ENCODE assay signal across 12 cellular contexts in genomic region chr1:51578383-51579109, GRCh38. TPM values are rescaled to one million over a fixed set of nuclear protein-coding genes. Genes with fewer than 3 reads are reported as not detected.
A peak's percentile ranks its signal among the peaks of the same experiment; 100 is the strongest.
DNase-seq lines count a peak whose midpoint lies in the region; ATAC-seq and TF ChIP-seq lines count a peak whose summit lies in the region.
"Had no signal": no experiment of that assay in that cellular context is flagged by ENCODE, and none has a peak within 500 bp of the region (broad histone marks: within the 10 kb centered on the region; RNA-seq: fewer than 3 reads in every experiment).

No MANE protein-coding gene starts in this region.

- DNase-seq in left lobe of liver (ENCODE audit: low spot score) (no peak), hepatocyte (ENCODE audit: low spot score) (no peak), superior temporal gyrus (ENCODE audit: extremely low spot score) (no peak), HT-29 (ENCODE audit: low spot score) (no peak), NCI-H2029 treated with DMSO at 0.1 percent for 48 hours (lab: John Stamatoyannopoulos, UW) (no peak)
- DNase-seq: activated CD4-positive, alpha-beta memory T cell treated with anti-CD3 and anti-CD28 coated beads, Interleukin-2, amount 10 ng/mL, durations not matched to agents 7 days and 5 days; heart right ventricle; occipital lobe had no signal

- 39% methylated on average over 3 of the region's 3 CpGs for WGBS in hepatocyte (ENCODE audit: low lambda C conversion rate, missing lambda C conversion rate)

- no peak overlapping the region for H3K4me3 ChIP-seq in hepatocyte
- H3K4me3 ChIP-seq: breast epithelium, heart right ventricle had no signal

- no peak overlapping the region for H3K27ac ChIP-seq in hepatocyte
- H3K27ac ChIP-seq: breast epithelium had no signal

- H3K9me2 ChIP-seq in hepatocyte (replicated peaks; ENCODE audit: insufficient read depth): no peaks in the 10 kb centered on the region

- no peaks in the 10 kb centered on the region for H3K4me1 ChIP-seq in hepatocyte (ENCODE audit: insufficient read depth)
- H3K4me1 ChIP-seq: breast epithelium had no signal

- H3K27me3 ChIP-seq in hepatocyte: no peaks in the 10 kb centered on the region
- H3K27me3 ChIP-seq: breast epithelium, heart right ventricle had no signal

- no peak overlapping the region for H3K4me2 ChIP-seq in hepatocyte

- no peak overlapping the region for H2AFZ ChIP-seq in hepatocyte

- H4K20me1 ChIP-seq in hepatocyte (ENCODE audit: insufficient read depth, poor library complexity, severe bottlenecking): no peaks in the 10 kb centered on the region

- no peaks in the 10 kb centered on the region for H3K36me3 ChIP-seq in hepatocyte (replicated peaks; ENCODE audit: insufficient read depth, low read depth)
- H3K36me3 ChIP-seq: breast epithelium, heart right ventricle had no signal

- no peak for TF ChIP-seq CTCF in hepatocyte (IDR thresholded peaks at IDR 0.05; ENCODE audit: poor library complexity)

- H3K79me2 ChIP-seq in hepatocyte: no peaks in the 10 kb centered on the region

- peak; percentile 82 for ATAC-seq in GM18867 (IDR thresholded peaks at IDR 0.05; ENCODE audit: unreplicated experiment)
- peak; percentile 72 for ATAC-seq in GM21786 (IDR thresholded peaks at IDR 0.05; ENCODE audit: unreplicated experiment)
- peak; percentile 72 for ATAC-seq in HG03565 (IDR thresholded peaks at IDR 0.05; ENCODE audit: unreplicated experiment)
- ATAC-seq in left lobe of liver: peak; percentile 31

- no peaks in the 10 kb centered on the region for H3K9me3 ChIP-seq in hepatocyte (ENCODE audit: low read depth)
- H3K9me3 ChIP-seq: breast epithelium, heart right ventricle had no signal

RNA-seq across cellular contexts. Expression of gene OSBPL9, which starts 38.3 kb away (rescaled TPM):
- total RNA-seq in left lobe of liver: 61.1 TPM
- total RNA-seq in hepatocyte: 107 and 288 TPM in 2 replicates
- polyA plus RNA-seq in hepatocyte: 59.5 and 71.0 TPM in 2 replicates
- total RNA-seq in HT-29 (2014; rRNA removed; shearing (Covaris generic)): 37.0 and 43.2 TPM in 2 replicates

RNA-seq across cellular contexts. Expression of gene EPS15, which starts 59.5 kb away (rescaled TPM):
- total RNA-seq in left lobe of liver (26.1 TPM), hepatocyte (38.6 and 46.0 TPM in 2 replicates)
- 14.9 and 15.6 TPM in 2 replicates for polyA plus RNA-seq in hepatocyte
- 7.6 and 9.4 TPM in 2 replicates for total RNA-seq in HT-29 (2014; rRNA removed; shearing (Covaris generic))

Comparison
In these comparisons a context has a peak if more than half of its experiments do, and no peak if none do; other contexts are left out.
1. ATAC-seq: peak in every context shown above with its lines; median percentile 82 in GM18867; 72 in GM21786; 72 in HG03565; 31 in left lobe of liver.